ENCODE assay signal across 12 cellular contexts in genomic region chr10:62015994-62016393, GRCh38.
DNase-seq lines count a peak whose midpoint lies in the region; TF ChIP-seq lines count a peak whose summit lies in the region.
"Had no signal": no experiment of that assay in that cellular context is flagged by ENCODE, and none has a peak within 500 bp of the region (broad histone marks: within the 10 kb centered on the region; RNA-seq: fewer than 3 reads in every experiment).

No MANE protein-coding gene starts in this region.

- H3K27ac Mint-ChIP-seq in endothelial cell (ENCODE audit: unreplicated experiment): no peak overlapping the region

- H3K9me3 Mint-ChIP-seq in endothelial cell (ENCODE audit: unreplicated experiment): no peaks in the 10 kb centered on the region
- H3K9me3 Mint-ChIP-seq: activated CD8-positive, alpha-beta T cell treated with anti-CD3 and anti-CD28 coated beads for 36 hours; activated naive CD4-positive, alpha-beta T cell treated with anti-CD3 and anti-CD28 coated beads for 36 hours had no signal

- peak; percentile 19 for TF ChIP-seq CTCF in retinal pigment epithelial cell (conservative IDR thresholded peaks at IDR 0.05; ENCODE audit: low read depth, low read length)
- TF ChIP-seq CTCF in endothelial cell (IDR thresholded peaks at IDR 0.05; ENCODE audit: unreplicated experiment): no peak

- no peak for TF ChIP-seq POLR2A in erythroblast (IDR thresholded peaks at IDR 0.05; ENCODE audit: low read length)

- H3K36me3 Mint-ChIP-seq in endothelial cell (ENCODE audit: low read depth, unreplicated experiment): no peaks in the 10 kb centered on the region

- no peaks in the 10 kb centered on the region for H3K4me1 Mint-ChIP-seq in endothelial cell (ENCODE audit: unreplicated experiment)

- DNase-seq in EL: peak; percentile 19
- peak; percentile 63 for DNase-seq in NCI-H69 (lab: John Stamatoyannopoulos, UW)
- peak; percentile 44 to 51 for DNase-seq in erythroblast (lab: John Stamatoyannopoulos, UW)
- no peak for DNase-seq in retinal pigment epithelial cell (ENCODE audit: low read depth)
- DNase-seq in endothelial cell (ENCODE audit: low spot score): no peak
- DNase-seq in 8988T: no peak
- no peak for DNase-seq in stimulated activated CD4-positive, alpha-beta T cell treated with anti-CD3 and anti-CD28 coated beads, Interleukin-2, amount 100 ng/mL, for 24 hours
- DNase-seq: activated CD8-positive, alpha-beta T cell treated with anti-CD3 and anti-CD28 coated beads for 36 hours; activated naive CD4-positive, alpha-beta T cell treated with anti-CD3 and anti-CD28 coated beads for 36 hours; cerebellar nuclear complex; NCI-H2029 treated with DMSO at 0.1 percent for 48 hours; T-helper 1 cell had no signal

- H3K4me3 Mint-ChIP-seq in endothelial cell (ENCODE audit: unreplicated experiment): no peak overlapping the region
- H3K4me3 Mint-ChIP-seq: activated CD8-positive, alpha-beta T cell treated with anti-CD3 and anti-CD28 coated beads for 36 hours; activated naive CD4-positive, alpha-beta T cell treated with anti-CD3 and anti-CD28 coated beads for 36 hours had no signal

- no peak overlapping the region for H3K4me3 ChIP-seq in retinal pigment epithelial cell (ENCODE audit: low read length)

- no peaks in the 10 kb centered on the region for H3K27me3 Mint-ChIP-seq in endothelial cell (ENCODE audit: unreplicated experiment)
- H3K27me3 Mint-ChIP-seq: activated CD8-positive, alpha-beta T cell treated with anti-CD3 and anti-CD28 coated beads for 36 hours had no signal

Comparison
In these comparisons a context has a peak if more than half of its experiments do, and no peak if none do; other contexts are left out.
1. DNase-seq: peak in EL (single experiment), NCI-H69 (single experiment) and erythroblast (2 of 2); none in retinal pigment epithelial cell (single experiment), endothelial cell (single experiment), 8988T (single experiment) and stimulated activated CD4-positive, alpha-beta T cell treated with anti-CD3 and anti-CD28 coated beads, Interleukin-2, amount 100 ng/mL, for 24 hours (0 of 2).